Comparison of ENCODE assay signal across 2 cellular contexts in genomic region chr5:170863646-170864045, GRCh38.
TF ChIP-seq lines count a peak whose summit lies in the region.

No MANE protein-coding gene starts in this region.

TF ChIP-seq in IMR-90, 13 proteins besides CTCF, POLR2A, EP300 and RAD21:
- TF ChIP-seq RCOR1 (IDR thresholded peaks at IDR 0.05; ENCODE audit: insufficient replicate concordance, low read length), result no peak
TF ChIP-seq in IMR-90: peak in this region for 0.

TF ChIP-seq in H1, 55 proteins besides CTCF, POLR2A, EP300 and RAD21:
- TF ChIP-seq TAF7 (optimal IDR thresholded peaks at IDR 0.05; ENCODE audit: borderline replicate concordance, low read depth, low read length), result no peak
- no peak for TF ChIP-seq FOSL1 (IDR thresholded peaks at IDR 0.05; ENCODE audit: insufficient read depth, low read depth, low read length)
- no peak for TF ChIP-seq E2F6 (IDR thresholded peaks at IDR 0.05)
- TF ChIP-seq BCL11A (IDR thresholded peaks at IDR 0.05; ENCODE audit: low read depth in 2 of 2, low read length in 2 of 2), result no peak
- TF ChIP-seq GTF2F1 (IDR thresholded peaks at IDR 0.05; ENCODE audit: borderline replicate concordance, low read depth, low read length), result no peak
- TF ChIP-seq CREB1 (IDR thresholded peaks at IDR 0.05), result no peak
- no peak for TF ChIP-seq ATF3 (IDR thresholded peaks at IDR 0.05; ENCODE audit: insufficient read depth, low read depth, low read length)
- no peak for TF ChIP-seq JUN (IDR thresholded peaks at IDR 0.05; ENCODE audit: low read depth, low read length)
